In the genomic region with DNA sequence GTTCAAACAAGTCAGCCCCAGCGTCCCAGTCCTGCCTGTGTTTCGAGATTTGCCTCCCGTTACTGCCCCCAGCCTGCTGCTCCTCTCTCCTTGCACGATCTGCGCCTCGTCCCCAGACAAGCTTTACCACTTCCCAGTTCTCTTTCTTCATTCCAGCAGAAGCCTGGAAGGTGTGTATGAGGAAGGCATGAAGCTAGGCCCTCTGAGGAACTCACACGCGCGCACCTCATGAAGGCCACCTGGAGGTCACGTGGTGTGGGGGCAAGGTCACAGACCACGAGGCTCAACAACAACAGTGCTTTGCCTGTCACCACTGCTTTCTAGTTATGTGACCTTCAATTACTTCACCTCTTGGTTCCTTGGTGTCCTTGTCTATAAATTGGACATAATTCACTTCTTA, we compare ENCODE assay signal across 1 cellular context.
TF ChIP-seq lines count a peak whose summit lies in the region.

No MANE protein-coding gene starts in this region.

TF ChIP-seq in WTC11, 78 proteins besides CTCF, POLR2A, EP300 and RAD21 (continued from another document):
- TF ChIP-seq, protein P1, sequence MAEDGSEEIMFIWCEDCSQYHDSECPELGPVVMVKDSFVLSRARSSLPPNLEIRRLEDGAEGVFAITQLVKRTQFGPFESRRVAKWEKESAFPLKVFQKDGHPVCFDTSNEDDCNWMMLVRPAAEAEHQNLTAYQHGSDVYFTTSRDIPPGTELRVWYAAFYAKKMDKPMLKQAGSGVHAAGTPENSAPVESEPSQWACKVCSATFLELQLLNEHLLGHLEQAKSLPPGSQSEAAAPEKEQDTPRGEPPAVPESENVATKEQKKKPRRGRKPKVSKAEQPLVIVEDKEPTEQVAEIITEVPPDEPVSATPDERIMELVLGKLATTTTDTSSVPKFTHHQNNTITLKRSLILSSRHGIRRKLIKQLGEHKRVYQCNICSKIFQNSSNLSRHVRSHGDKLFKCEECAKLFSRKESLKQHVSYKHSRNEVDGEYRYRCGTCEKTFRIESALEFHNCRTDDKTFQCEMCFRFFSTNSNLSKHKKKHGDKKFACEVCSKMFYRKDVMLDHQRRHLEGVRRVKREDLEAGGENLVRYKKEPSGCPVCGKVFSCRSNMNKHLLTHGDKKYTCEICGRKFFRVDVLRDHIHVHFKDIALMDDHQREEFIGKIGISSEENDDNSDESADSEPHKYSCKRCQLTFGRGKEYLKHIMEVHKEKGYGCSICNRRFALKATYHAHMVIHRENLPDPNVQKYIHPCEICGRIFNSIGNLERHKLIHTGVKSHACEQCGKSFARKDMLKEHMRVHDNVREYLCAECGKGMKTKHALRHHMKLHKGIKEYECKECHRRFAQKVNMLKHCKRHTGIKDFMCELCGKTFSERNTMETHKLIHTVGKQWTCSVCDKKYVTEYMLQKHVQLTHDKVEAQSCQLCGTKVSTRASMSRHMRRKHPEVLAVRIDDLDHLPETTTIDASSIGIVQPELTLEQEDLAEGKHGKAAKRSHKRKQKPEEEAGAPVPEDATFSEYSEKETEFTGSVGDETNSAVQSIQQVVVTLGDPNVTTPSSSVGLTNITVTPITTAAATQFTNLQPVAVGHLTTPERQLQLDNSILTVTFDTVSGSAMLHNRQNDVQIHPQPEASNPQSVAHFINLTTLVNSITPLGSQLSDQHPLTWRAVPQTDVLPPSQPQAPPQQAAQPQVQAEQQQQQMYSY (CRISPR knock-in tag; IDR thresholded peaks at IDR 0.05) = no peak
TF ChIP-seq in WTC11: peak in this region for 0.
